In genomic region chr11:35237345-35237744, GRCh38 we compare ENCODE assay signal across 16 cellular contexts.
DNase-seq lines count a peak whose midpoint lies in the region; ATAC-seq and TF ChIP-seq lines count a peak whose summit lies in the region.
"Had no signal": no experiment of that assay in that cellular context is flagged by ENCODE, and none has a peak within 500 bp of the region (broad histone marks: within the 10 kb centered on the region; RNA-seq: fewer than 3 reads in every experiment).

No MANE protein-coding gene starts in this region.

- intact Hi-C loops in Panc1 (cut with micrococcal nuclease; ENCODE audit: unreplicated experiment), result loop anchor here (5.0 to 10.0 kb wide), 2 partner anchors 243 to 310 kb away; no protein-coding TSS in a partner anchor
- intact Hi-C loops in naive thymus-derived CD4-positive, alpha-beta T cell (cut with micrococcal nuclease), result loop anchor here (2.0 to 10.0 kb wide), 9 partner anchors 21 to 247 kb away; partner anchors contain the start of gene CD44 (in 1 of the 2)
- intact Hi-C loops in mucosa of descending colon (cut with DNase I, micrococcal nuclease), result no loop called here

- H3K27me3 ChIP-seq in Panc1 (ENCODE audit: control insufficient read depth, insufficient read depth, low read length), result no peaks in the 10 kb centered on the region
- H3K27me3 ChIP-seq in naive thymus-derived CD4-positive, alpha-beta T cell (ENCODE audit: control insufficient read depth in 2 of 2, insufficient read depth in 2 of 2, low read length in 2 of 2), result no peaks in the 10 kb centered on the region

- CTCF ChIA-PET in Panc1 (lab: Charles Lee), result interaction anchor here (0.6 kb wide), 1 partner anchor 53 kb away, joined by 3 read pairs; no protein-coding TSS in a partner anchor
- CTCF ChIA-PET in naive thymus-derived CD4-positive, alpha-beta T cell (lab: Charles Lee), result interaction anchor here (0.7 to 1.9 kb wide), 8 partner anchors 10 to 312 kb away, joined by 3 to 8 read pairs (median 3); no protein-coding TSS in a partner anchor

- H3K27ac ChIP-seq in C4-2B (peak overlapping the region; percentile 72; the same call in 1 of the 2 replicates), Panc1 (ENCODE audit: low read length) (peak overlapping the region; percentile 26), caudate nucleus (ENCODE audit: low read depth, low read length) (no peak overlapping the region)
- no peak overlapping the region for H3K27ac ChIP-seq in naive thymus-derived CD4-positive, alpha-beta T cell (ENCODE audit: low read depth, low read length)
- H3K27ac ChIP-seq: coronary artery, left ventricle myocardium inferior had no signal

- H3K27ac Mint-ChIP-seq in naive thymus-derived CD4-positive, alpha-beta T cell, result peak overlapping the region in 6 of 9 donors; percentile 35 to 90 (median 84)
- H3K27ac Mint-ChIP-seq: activated T-helper 2 cell treated with anti-CD3 and anti-CD28 coated beads, Interferon-gamma antibody, Interleukin-2, Interleukin-4, amounts not matched to agents 10 μg/mL and 5 μg/mL and 100 μg/mL, durations not matched to agents 14 hours and 24 hours and 36 hours; brain had no signal

- no peaks in the 10 kb centered on the region for H3K36me3 ChIP-seq in Panc1 (ENCODE audit: control insufficient read depth, insufficient read depth, low read length)
- H3K36me3 ChIP-seq in naive thymus-derived CD4-positive, alpha-beta T cell (ENCODE audit: control insufficient read depth in 2 of 3, insufficient read depth in 3 of 3, low read length in 3 of 3), result no peaks in the 10 kb centered on the region
- H3K36me3 ChIP-seq in mucosa of descending colon (ENCODE audit: low read depth), result no peaks in the 10 kb centered on the region
- H3K36me3 ChIP-seq: left ventricle myocardium inferior had no signal

- peaks cover 3 to 45% (median 20%) of the 10 kb centered on the region in 5 donors for H3K36me3 Mint-ChIP-seq in naive thymus-derived CD4-positive, alpha-beta T cell

- H3K9me3 ChIP-seq in Panc1 (ENCODE audit: control insufficient read depth, insufficient read depth, low read depth, low read length) (no peaks in the 10 kb centered on the region), mucosa of descending colon (no peaks in the 10 kb centered on the region)
- H3K9me3 ChIP-seq in naive thymus-derived CD4-positive, alpha-beta T cell (ENCODE audit: control insufficient read depth in 2 of 3, low read length in 3 of 3), result peaks cover 0 to 8% (median 0%) of the 10 kb centered on the region in 3 experiments

- DNase-seq in DMS79 (lab: John Stamatoyannopoulos, UW) (peak; percentile 72), Panc1 (ENCODE audit: low read depth, low spot score) (no peak), mucosa of descending colon (no peak), caudate nucleus (lab: John Stamatoyannopoulos, UW) (no peak), DMS114 treated with DMSO at 0.1 percent for 48 hours (lab: John Stamatoyannopoulos, UW; ENCODE audit: unreplicated experiment) (no peak)
- no peak for DNase-seq in naive thymus-derived CD4-positive, alpha-beta T cell
- DNase-seq: activated CD4-positive, alpha-beta T cell treated with anti-CD3 and anti-CD28 coated beads for 1 hour; left ventricle myocardium inferior; retina; stimulated activated CD8-positive, alpha-beta memory T cell treated with anti-CD3 and anti-CD28 coated beads, Interleukin-4, amount 100 ng/mL, for 48 hours had no signal

- ATAC-seq in Panc1 (no peak), mucosa of descending colon (no peak), esophagus mucosa (no peak)
- no peak for ATAC-seq in naive thymus-derived CD4-positive, alpha-beta T cell

- in situ Hi-C loops in Panc1 (cut with HindIII; ENCODE audit: low pct_unique_long_range_greater_than_20kb, low sequenced_read_pairs), result no loop called here

- peaks cover 4 to 38% (median 20%) of the 10 kb centered on the region in 11 donors for H3K9me3 Mint-ChIP-seq in naive thymus-derived CD4-positive, alpha-beta T cell

- no peak for TF ChIP-seq CTCF in C4-2B (conservative IDR thresholded peaks at IDR 0.05)
- TF ChIP-seq CTCF in Panc1 (IDR thresholded peaks at IDR 0.05), result no peak
- no peak for TF ChIP-seq CTCF in mucosa of descending colon (IDR thresholded peaks at IDR 0.05)

- H3K4me3 ChIP-seq in Panc1 (ENCODE audit: low read depth in 2 of 2, low read length in 2 of 2) (no peak overlapping the region), mucosa of descending colon (no peak overlapping the region)
- H3K4me3 ChIP-seq in naive thymus-derived CD4-positive, alpha-beta T cell (ENCODE audit: low read length), result no peak overlapping the region
- H3K4me3 ChIP-seq: coronary artery, GM23248, left ventricle myocardium inferior had no signal

- peaks cover 50 to 93% (median 78%) of the 10 kb centered on the region in 7 donors for H3K4me1 Mint-ChIP-seq in naive thymus-derived CD4-positive, alpha-beta T cell

- peak overlapping the region in 3 of 10 donors; percentile 62 to 65 (median 64) for H3K4me3 Mint-ChIP-seq in naive thymus-derived CD4-positive, alpha-beta T cell
- H3K4me3 Mint-ChIP-seq: brain had no signal

- BruUV-seq in Panc1 (replicated peaks; lab: Mats Ljungman, UMichigan), result no TSS peak

- H3K4me1 ChIP-seq in Panc1 (ENCODE audit: control insufficient read depth, insufficient read depth, low read length) (peaks cover under 1% of the 10 kb centered on the region; the same call in 1 of the 2 replicates), mucosa of descending colon (ENCODE audit: low read depth) (no peaks in the 10 kb centered on the region)
- H3K4me1 ChIP-seq in naive thymus-derived CD4-positive, alpha-beta T cell (ENCODE audit: control insufficient read depth in 2 of 2, insufficient read depth in 2 of 2, low read length in 2 of 2), result peaks cover 33 to 38% of the 10 kb centered on the region in 2 donors

- peaks cover 0 to 9% (median 0%) of the 10 kb centered on the region in 5 donors for H3K27me3 Mint-ChIP-seq in naive thymus-derived CD4-positive, alpha-beta T cell

- POLR2A ChIA-PET in Panc1 (lab: Charles Lee), result no interaction called here
- POLR2A ChIA-PET in naive thymus-derived CD4-positive, alpha-beta T cell (lab: Charles Lee), result interaction anchor here (0.9 to 2.2 kb wide), 4 partner anchors 9 to 88 kb away, joined by 3 to 12 read pairs (median 6); no protein-coding TSS in a partner anchor

Comparison
In these comparisons a context has a peak if more than half of its experiments do, and no peak if none do; other contexts are left out.
1. H3K27ac ChIP-seq: peak in C4-2B (single experiment) and Panc1 (single experiment); none in naive thymus-derived CD4-positive, alpha-beta T cell (single experiment) and caudate nucleus (single experiment).
2. intact Hi-C loops: an anchor here in Panc1 (5.0 to 10.0 kb wide) and naive thymus-derived CD4-positive, alpha-beta T cell (2.0 to 10.0 kb wide); none called in mucosa of descending colon.